20 cellular contexts compared by ENCODE assay signal in genomic region chrX:39969826-39970569, GRCh38.
DNase-seq lines count a peak whose midpoint lies in the region; ATAC-seq and TF ChIP-seq lines count a peak whose summit lies in the region.
"Had no signal": no experiment of that assay in that cellular context is flagged by ENCODE, and none has a peak within 500 bp of the region (broad histone marks: within the 10 kb centered on the region; RNA-seq: fewer than 3 reads in every experiment).

No MANE protein-coding gene starts in this region.

- H3K9me2 ChIP-seq in Loucy (replicated peaks; ENCODE audit: low read depth, low read length): no peaks in the 10 kb centered on the region

- H3K9me3 Mint-ChIP-seq in activated CD4-positive, alpha-beta T cell treated with anti-CD3 and anti-CD28 coated beads, Interleukin-2, amount 10 ng/mL, durations not matched to agents 7 days and 5 days: peaks cover 8% of the 10 kb centered on the region

- ATAC-seq in right cardiac atrium: peak; percentile 47 to 76
- ATAC-seq in HG03432 (IDR thresholded peaks at IDR 0.05; ENCODE audit: unreplicated experiment): no peak
- ATAC-seq: Panc1, SK-N-SH treated with all-trans-retinoic acid at 6 μM for 48 hours had no signal

- no peak for TF ChIP-seq CTCF in Loucy (conservative IDR thresholded peaks at IDR 0.05; ENCODE audit: low read length)

- H3K9me3 ChIP-seq in Loucy (ENCODE audit: insufficient read depth, low read depth, low read length): no peaks in the 10 kb centered on the region
- no peaks in the 10 kb centered on the region for H3K9me3 ChIP-seq in right cardiac atrium (ENCODE audit: control insufficient read depth, low read length)

- intact Hi-C loops in right cardiac atrium (cut with DNase I): no loop called here

- WGBS in right cardiac atrium: 75% methylated on average over 21 of the region's 21 CpGs

- H3K4me1 Mint-ChIP-seq in activated CD4-positive, alpha-beta T cell treated with anti-CD3 and anti-CD28 coated beads, Interleukin-2, amount 10 ng/mL, durations not matched to agents 7 days and 5 days: peaks cover 27% of the 10 kb centered on the region
- H3K4me1 Mint-ChIP-seq: memory B cell had no signal

- peak overlapping the region; percentile 61 for H3K4me3 ChIP-seq in Loucy (ENCODE audit: low read length, poor library complexity, severe bottlenecking)
- no peak overlapping the region for H3K4me3 ChIP-seq in right cardiac atrium (ENCODE audit: low read length)
- H3K4me3 ChIP-seq: skin epidermis had no signal

- H3K27me3 Mint-ChIP-seq in activated CD4-positive, alpha-beta T cell treated with anti-CD3 and anti-CD28 coated beads, Interleukin-2, amount 10 ng/mL, durations not matched to agents 7 days and 5 days: no peaks in the 10 kb centered on the region
- H3K27me3 Mint-ChIP-seq: stimulated activated naive CD8-positive, alpha-beta T cell treated with anti-CD3 and anti-CD28 coated beads, Interleukin-15, amount 100 ng/mL, for 72 hours had no signal

- H4K20me1 ChIP-seq in Loucy (ENCODE audit: insufficient read depth, low read length, poor library complexity, severe bottlenecking): no peaks in the 10 kb centered on the region

- POLR2A ChIA-PET in activated CD4-positive, alpha-beta T cell treated with anti-CD3 and anti-CD28 coated beads, Interleukin-2, amount 10 ng/mL, durations not matched to agents 7 days and 5 days (lab: Charles Lee): no interaction called here

- H3K9ac ChIP-seq in Loucy (ENCODE audit: low read depth, low read length, poor library complexity, severe bottlenecking): peak overlapping the region; percentile 60
- H3K9ac ChIP-seq: parathyroid adenoma had no signal

- H3K36me3 Mint-ChIP-seq in activated CD4-positive, alpha-beta T cell treated with anti-CD3 and anti-CD28 coated beads, Interleukin-2, amount 10 ng/mL, durations not matched to agents 7 days and 5 days (ENCODE audit: low read depth): peaks cover 5% of the 10 kb centered on the region

- H3F3A ChIP-seq in Loucy (ENCODE audit: low read depth): 0 out of 2 replicates have a peak, but pooled peaks cover 6% of the 10 kb centered on the region

- peak overlapping the region; percentile 70 for H3K27ac ChIP-seq in right cardiac atrium (ENCODE audit: low read length)
- H3K27ac ChIP-seq: 22Rv1, HL-60 had no signal

- peak overlapping the region; percentile 91 for H3K27ac Mint-ChIP-seq in activated CD4-positive, alpha-beta T cell treated with anti-CD3 and anti-CD28 coated beads, Interleukin-2, amount 10 ng/mL, durations not matched to agents 7 days and 5 days
- H3K27ac Mint-ChIP-seq: H9, memory B cell had no signal

- H3K4me1 ChIP-seq in Loucy (ENCODE audit: insufficient read depth, low read length, poor library complexity, severe bottlenecking) (peaks cover 37% of the 10 kb centered on the region), right cardiac atrium (ENCODE audit: control insufficient read depth, insufficient read depth, low read length) (peaks cover 3% of the 10 kb centered on the region)
- H3K4me1 ChIP-seq: parathyroid adenoma had no signal

- no peaks in the 10 kb centered on the region for H3K36me3 ChIP-seq in Loucy (ENCODE audit: insufficient read depth, low read length)

- H3K4me3 Mint-ChIP-seq in activated CD4-positive, alpha-beta T cell treated with anti-CD3 and anti-CD28 coated beads, Interleukin-2, amount 10 ng/mL, durations not matched to agents 7 days and 5 days: no peak overlapping the region
- H3K4me3 Mint-ChIP-seq: memory B cell had no signal

- peak overlapping the region; percentile 62 for H3K4me2 ChIP-seq in Loucy (ENCODE audit: low read depth, low read length, poor library complexity, severe bottlenecking)

- peak overlapping the region; percentile 38 for H2AFZ ChIP-seq in Loucy (ENCODE audit: low read length)
- H2AFZ ChIP-seq: parathyroid adenoma had no signal

- DNase-seq in activated CD4-positive, alpha-beta T cell treated with anti-CD3 and anti-CD28 coated beads, Interleukin-2, amount 10 ng/mL, durations not matched to agents 7 days and 5 days: no peak
- no peak for DNase-seq in activated CD4-positive, alpha-beta T cell treated with anti-CD3 and anti-CD28 coated beads for 4 hours
- peak in 1 of 3 donors; percentile 41 for DNase-seq in right cardiac atrium
- DNase-seq in renal cortical epithelial cell (ENCODE audit: low read depth): peak; percentile 25
- no peak for DNase-seq in activated T-cell treated with anti-CD3 and anti-CD28 coated beads for 4 hours
- DNase-seq in activated CD4-positive, CD25-positive, alpha-beta regulatory T cell (lab: John Stamatoyannopoulos, UW): no peak
- DNase-seq: effector memory CD4-positive, alpha-beta T cell; H9; KG1; NCI-H446 treated with DMSO at 0.1 percent for 48 hours had no signal

- no peaks in the 10 kb centered on the region for H3K79me2 ChIP-seq in Loucy (ENCODE audit: insufficient read depth, low read length)
- H3K79me2 ChIP-seq: parathyroid adenoma had no signal

- CTCF ChIA-PET in activated CD4-positive, alpha-beta T cell treated with anti-CD3 and anti-CD28 coated beads, Interleukin-2, amount 10 ng/mL, durations not matched to agents 7 days and 5 days (lab: Charles Lee): interaction anchor here (2.2 kb wide), 1 partner anchor 156 kb away, joined by 4 read pairs; no protein-coding TSS in a partner anchor

- H3K27me3 ChIP-seq in Loucy (ENCODE audit: insufficient read depth, low read length, poor library complexity, severe bottlenecking) (no peaks in the 10 kb centered on the region), right cardiac atrium (ENCODE audit: control insufficient read depth, insufficient read depth) (no peaks in the 10 kb centered on the region)
